In the genomic region with DNA sequence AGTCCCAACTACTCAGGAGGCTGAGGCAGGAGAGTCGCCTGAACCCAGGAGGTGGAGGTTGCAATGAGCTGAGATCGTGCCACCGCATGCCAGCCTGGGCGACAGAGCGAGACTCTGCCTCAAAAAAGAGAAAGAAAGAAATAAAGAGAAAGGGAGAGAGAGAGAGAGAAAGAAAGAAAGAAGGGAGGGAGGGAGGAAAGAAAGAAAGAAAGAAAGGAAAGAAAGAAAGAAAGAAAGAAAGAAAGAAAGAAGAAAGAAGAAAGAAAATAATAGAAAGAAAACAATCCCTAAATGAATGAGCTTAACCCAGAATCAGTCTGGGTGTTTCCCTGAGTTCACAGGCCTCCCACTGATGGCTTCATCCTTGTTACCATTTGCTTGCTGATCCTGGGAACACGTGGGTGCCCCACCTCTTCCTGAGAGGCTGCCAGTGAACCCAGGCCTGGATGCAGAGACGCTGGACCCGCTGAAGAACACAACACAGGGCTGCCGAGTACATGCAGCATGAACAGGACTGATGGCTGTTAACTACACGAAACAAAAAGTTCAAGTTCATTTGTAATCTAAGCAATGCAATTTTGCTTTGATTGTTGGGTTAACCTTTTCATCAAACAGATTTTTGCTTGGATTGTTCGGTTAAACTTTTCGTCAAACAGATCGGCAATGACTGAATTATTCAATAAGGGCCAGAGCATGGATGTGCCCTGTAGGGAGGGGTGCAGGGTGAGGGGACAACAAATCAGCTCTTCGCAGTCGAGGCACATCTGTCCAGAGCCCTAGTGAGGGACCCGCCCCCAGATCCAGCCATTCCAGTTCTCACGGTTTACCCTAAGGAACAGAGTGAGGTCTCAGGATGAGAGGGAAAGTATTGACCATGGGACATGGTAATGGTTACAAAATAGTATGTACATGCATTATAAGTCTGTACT, we compare ENCODE assay signal across 13 cellular contexts. TPM values are rescaled to one million over a fixed set of nuclear protein-coding genes. Genes with fewer than 3 reads are reported as not detected.
DNase-seq lines count a peak whose midpoint lies in the region; ATAC-seq, FAIRE-seq and TF ChIP-seq lines count a peak whose summit lies in the region.
"Had no signal": no experiment of that assay in that cellular context is flagged by ENCODE, and none has a peak within 500 bp of the region (broad histone marks: within the 10 kb centered on the region; RNA-seq: fewer than 3 reads in every experiment).

No MANE protein-coding gene starts in this region.

- POLR2A ChIA-PET in WTC11 (lab: Charles Lee): no interaction called here

- H3K27me3 ChIP-seq in BLaER1 (no peaks in the 10 kb centered on the region), GM23248 (replicated peaks; ENCODE audit: insufficient read depth) (no peaks in the 10 kb centered on the region), right cardiac atrium (ENCODE audit: control insufficient read depth, insufficient read depth) (no peaks in the 10 kb centered on the region), foreskin keratinocyte (no peaks in the 10 kb centered on the region)

- H3K27ac Mint-ChIP-seq in WTC11: no peak overlapping the region

- CTCF ChIA-PET in WTC11 (lab: Charles Lee): interaction anchor here (0.5 to 2.8 kb wide), 16 partner anchors 10 to 180 kb away, joined by 3 to 23 read pairs (median 4); partner anchors contain the start of genes NPFFR1 and TYSND1

- ATAC-seq in WTC11 (peak; percentile 31; the same call in 1 of the 2 replicates), right cardiac atrium (peak; percentile 78 to 93), foreskin keratinocyte (no peak)

- H3K27ac ChIP-seq in BLaER1: no peak overlapping the region
- H3K27ac ChIP-seq in GM23248: no peak overlapping the region
- no peak overlapping the region for H3K27ac ChIP-seq in right cardiac atrium (ENCODE audit: low read length)
- H3K27ac ChIP-seq in foreskin keratinocyte: no peak overlapping the region

- H3K4me1 Mint-ChIP-seq in WTC11: peaks cover 16% of the 10 kb centered on the region

- peak overlapping the region; percentile 7; the same call in 1 of the 2 replicates for H2AFZ ChIP-seq in GM23248

- no peaks in the 10 kb centered on the region for H3K36me3 Mint-ChIP-seq in WTC11

- peaks cover under 1% of the 10 kb centered on the region for H3F3A ChIP-seq in GM23248 (ENCODE audit: insufficient read depth)

- H3K9me3 Mint-ChIP-seq in WTC11: peaks cover 9% of the 10 kb centered on the region; the same call in 1 of the 2 replicates

- WGBS in GM23248 (ENCODE audit: low coverage in 1 of 2, low lambda C conversion rate in 2 of 2, missing lambda C conversion rate in 2 of 2), 2 experiments: 53 to 54% methylated on average over 17 of the region's 17 CpGs
- WGBS in right cardiac atrium: 73% methylated on average over 17 of the region's 17 CpGs

- no peak overlapping the region for H3K4me3 ChIP-seq in BLaER1
- no peak overlapping the region for H3K4me3 ChIP-seq in GM23248
- no peak overlapping the region for H3K4me3 ChIP-seq in right cardiac atrium (ENCODE audit: low read length)

- H4K20me1 ChIP-seq in BLaER1 (no peaks in the 10 kb centered on the region), GM23248 (ENCODE audit: insufficient read depth) (no peaks in the 10 kb centered on the region)

- in situ Hi-C loops in GM23248 (cut with MboI): no loop called here

- DNase-seq in GM23248: peak; percentile 40
- DNase-seq in WTC11 (ENCODE audit: low spot score): no peak
- DNase-seq in right cardiac atrium: peak; percentile 64 to 82 (median 71)
- DNase-seq in T-helper 9 cell: no peak
- DNase-seq in foreskin keratinocyte: no peak
- DNase-seq in HTR-8/SVneo (ENCODE audit: insufficient read length, low spot score): no peak
- DNase-seq: COR-L47, KBM-7, mesenchymal stem cell, NCI-H2029 treated with DMSO at 0.1 percent for 48 hours had no signal

- H3K27me3 Mint-ChIP-seq in WTC11 (ENCODE audit: low read depth): peaks cover 5% of the 10 kb centered on the region

- H3K36me3 ChIP-seq in BLaER1 (no peaks in the 10 kb centered on the region), GM23248 (ENCODE audit: low read depth) (no peaks in the 10 kb centered on the region)

- FAIRE-seq in HTR-8/SVneo (lab: Jason Lieb, UNC): no peak

- H3K9me2 ChIP-seq in GM23248 (ENCODE audit: insufficient read depth): no peaks in the 10 kb centered on the region

- H3K9ac ChIP-seq in BLaER1 (no peak overlapping the region), GM23248 (no peak overlapping the region)

- H3K4me1 ChIP-seq in BLaER1: peaks cover 15% of the 10 kb centered on the region
- H3K4me1 ChIP-seq in GM23248 (ENCODE audit: insufficient read depth): peaks cover 10% of the 10 kb centered on the region
- H3K4me1 ChIP-seq in right cardiac atrium (ENCODE audit: control insufficient read depth, insufficient read depth, low read length): no peaks in the 10 kb centered on the region
- peaks cover 8% of the 10 kb centered on the region for H3K4me1 ChIP-seq in foreskin keratinocyte

- no peak for TF ChIP-seq CTCF in WTC11 (IDR thresholded peaks at IDR 0.05)
- no peak for TF ChIP-seq CTCF in foreskin keratinocyte (conservative IDR thresholded peaks at IDR 0.05)

- H3K4me2 ChIP-seq in BLaER1 (peak overlapping the region; percentile 57; the same call in 1 of the 2 replicates), GM23248 (ENCODE audit: unreplicated experiment) (no peak overlapping the region)

- no peaks in the 10 kb centered on the region for H3K79me2 ChIP-seq in GM23248 (ENCODE audit: insufficient read depth)

- no peak overlapping the region for H3K4me3 Mint-ChIP-seq in WTC11

- intact Hi-C loops in right cardiac atrium (cut with DNase I): loop anchor here in 1 of 4 donors (10.0 kb wide), 1 partner anchor 93 kb away; no protein-coding TSS in a partner anchor

- H3K9me3 ChIP-seq in BLaER1 (peaks cover 5% of the 10 kb centered on the region; the same call in 1 of the 2 replicates), GM23248 (ENCODE audit: low read depth) (no peaks in the 10 kb centered on the region), right cardiac atrium (ENCODE audit: control insufficient read depth, low read length) (no peaks in the 10 kb centered on the region)

TF ChIP-seq in WTC11, 78 proteins besides CTCF, POLR2A, EP300 and RAD21:
- TF ChIP-seq ESRRA (CRISPR knock-in tag; IDR thresholded peaks at IDR 0.05; ENCODE audit: borderline replicate concordance) (no peak), ZNF232 (CRISPR knock-in tag; IDR thresholded peaks at IDR 0.05) (no peak), OVOL2 (CRISPR knock-in tag; IDR thresholded peaks at IDR 0.05; ENCODE audit: borderline replicate concordance) (no peak)
- TF ChIP-seq, protein P1, sequence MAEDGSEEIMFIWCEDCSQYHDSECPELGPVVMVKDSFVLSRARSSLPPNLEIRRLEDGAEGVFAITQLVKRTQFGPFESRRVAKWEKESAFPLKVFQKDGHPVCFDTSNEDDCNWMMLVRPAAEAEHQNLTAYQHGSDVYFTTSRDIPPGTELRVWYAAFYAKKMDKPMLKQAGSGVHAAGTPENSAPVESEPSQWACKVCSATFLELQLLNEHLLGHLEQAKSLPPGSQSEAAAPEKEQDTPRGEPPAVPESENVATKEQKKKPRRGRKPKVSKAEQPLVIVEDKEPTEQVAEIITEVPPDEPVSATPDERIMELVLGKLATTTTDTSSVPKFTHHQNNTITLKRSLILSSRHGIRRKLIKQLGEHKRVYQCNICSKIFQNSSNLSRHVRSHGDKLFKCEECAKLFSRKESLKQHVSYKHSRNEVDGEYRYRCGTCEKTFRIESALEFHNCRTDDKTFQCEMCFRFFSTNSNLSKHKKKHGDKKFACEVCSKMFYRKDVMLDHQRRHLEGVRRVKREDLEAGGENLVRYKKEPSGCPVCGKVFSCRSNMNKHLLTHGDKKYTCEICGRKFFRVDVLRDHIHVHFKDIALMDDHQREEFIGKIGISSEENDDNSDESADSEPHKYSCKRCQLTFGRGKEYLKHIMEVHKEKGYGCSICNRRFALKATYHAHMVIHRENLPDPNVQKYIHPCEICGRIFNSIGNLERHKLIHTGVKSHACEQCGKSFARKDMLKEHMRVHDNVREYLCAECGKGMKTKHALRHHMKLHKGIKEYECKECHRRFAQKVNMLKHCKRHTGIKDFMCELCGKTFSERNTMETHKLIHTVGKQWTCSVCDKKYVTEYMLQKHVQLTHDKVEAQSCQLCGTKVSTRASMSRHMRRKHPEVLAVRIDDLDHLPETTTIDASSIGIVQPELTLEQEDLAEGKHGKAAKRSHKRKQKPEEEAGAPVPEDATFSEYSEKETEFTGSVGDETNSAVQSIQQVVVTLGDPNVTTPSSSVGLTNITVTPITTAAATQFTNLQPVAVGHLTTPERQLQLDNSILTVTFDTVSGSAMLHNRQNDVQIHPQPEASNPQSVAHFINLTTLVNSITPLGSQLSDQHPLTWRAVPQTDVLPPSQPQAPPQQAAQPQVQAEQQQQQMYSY (CRISPR knock-in tag; IDR thresholded peaks at IDR 0.05): peak; percentile 58

RNA-seq across cellular contexts. Expression of gene NPFFR1, which starts 11.5 kb away (rescaled TPM):
- total RNA-seq in GM23248 (2014; rRNA removed; shearing (Covaris generic)): not detected in 2 replicates
- polyA plus RNA-seq in GM23248 (2016; fragmentation: Nextera tagmentation; extraction: Ambion mirVana) (not detected in 2 replicates), right cardiac atrium (0.02 TPM), foreskin keratinocyte (not detected in 2 replicates)
- total RNA-seq in WTC11 (2021) (0.04 to 0.05 TPM in 2 of 3 replicates, not detected in the other), right cardiac atrium (under 1 TPM in 1 of 4 donors, not detected in 3; 0.03 TPM), foreskin keratinocyte (not detected in 2 replicates)
- total RNA-seq: H4; T-helper 1 cell treated with Interleukin-12 subunit alpha and Interleukin-12 subunit beta and Interleukin-4 antibody, amounts not matched to agents 30 ng/mL and 1 ng/mL, for 36 hours had no signal

RNA-seq across cellular contexts. Expression of gene PPA1, which starts 39.0 kb away (rescaled TPM):
- 105 and 117 TPM in 2 replicates for total RNA-seq in GM23248 (2014; rRNA removed; shearing (Covaris generic))
- polyA plus RNA-seq in GM23248 (2016; fragmentation: Nextera tagmentation; extraction: Ambion mirVana) (103 and 110 TPM in 2 replicates), right cardiac atrium (99.2 TPM), foreskin keratinocyte (168 and 206 TPM in 2 replicates)
- total RNA-seq in WTC11 (2021) (140 to 180 TPM (median 144 TPM) in 3 replicates), right cardiac atrium (10 to 100 TPM; 40.7 to 75.1 (median 68.6) TPM), foreskin keratinocyte (190 and 217 TPM in 2 replicates)

Comparison
In these comparisons a context has a peak if more than half of its experiments do, and no peak if none do; other contexts are left out.
1. DNase-seq: peak in GM23248 (single experiment) and right cardiac atrium (3 of 3); none in WTC11 (single experiment), T-helper 9 cell (single experiment), foreskin keratinocyte (0 of 2) and HTR-8/SVneo (single experiment).